ENCODE assay signal across 28 cellular contexts in genomic region chr6:121732641-121733040, GRCh38.
"Had no signal": no experiment of that assay in that cellular context is flagged by ENCODE, and none has a peak within 500 bp of the region (broad histone marks: within the 10 kb centered on the region; RNA-seq: fewer than 3 reads in every experiment).

No MANE protein-coding gene starts in this region.

- H3K79me2 ChIP-seq: parathyroid adenoma had no signal

- H3K27me3 Mint-ChIP-seq: activated naive CD8-positive, alpha-beta T cell treated with anti-CD3 and anti-CD28 coated beads, Interleukin-2, amount 10 ng/mL, durations not matched to agents 7 days and 5 days; central memory CD8-positive, alpha-beta T cell; stimulated activated memory B cell treated with anti-CD40 and anti-IgM and Interleukin-4, amounts not matched to agents 10 μg/mL and 1 μg/mL and 100 μg/mL, for 72 hours had no signal

- H3K4me3 ChIP-seq: colonic mucosa, gastroesophageal sphincter, mucosa of descending colon, SJCRH30, skin epidermis, thoracic aorta, upper lobe of left lung had no signal

- H3K9me3 ChIP-seq: colonic mucosa, SJCRH30, thoracic aorta had no signal

- ATAC-seq: activated T-cell treated with anti-CD3 and anti-CD28 coated beads, Interleukin-2, amount 50 U/mL, for 4 hours; gastroesophageal sphincter; left colon; mucosa of descending colon; right cardiac atrium; stimulated activated memory B cell treated with anti-CD40 and anti-IgM and Interleukin-4, amounts not matched to agents 10 μg/mL and 1 μg/mL and 100 μg/mL, for 72 hours; WTC11 had no signal

- H3K27ac Mint-ChIP-seq: activated naive CD8-positive, alpha-beta T cell treated with anti-CD3 and anti-CD28 coated beads, Interleukin-2, amount 10 ng/mL, durations not matched to agents 7 days and 5 days; activated T-helper 2 cell treated with anti-CD3 and anti-CD28 coated beads, Interferon-gamma antibody, Interleukin-2, Interleukin-4, amounts not matched to agents 10 μg/mL and 5 μg/mL and 100 μg/mL, durations not matched to agents 14 hours and 24 hours and 36 hours; endodermal cell; stimulated activated memory B cell treated with anti-CD40 and anti-IgM and Interleukin-4, amounts not matched to agents 10 μg/mL and 1 μg/mL and 100 μg/mL, for 72 hours; WTC11 had no signal

- H3K36me3 ChIP-seq: colonic mucosa, gastroesophageal sphincter, SJCRH30, thoracic aorta, upper lobe of left lung had no signal

- H3K9ac ChIP-seq: parathyroid adenoma had no signal

- DNase-seq: activated CD4-positive, alpha-beta T cell treated with anti-CD3 and anti-CD28 coated beads, Interleukin-2, amount 50 U/mL, for 4 hours; activated CD8-positive, alpha-beta memory T cell treated with anti-CD3 and anti-CD28 coated beads, Interleukin-2, amount 50 U/mL, for 48 hours; activated naive CD4-positive, alpha-beta T cell treated with Interleukin-2 at 50 U/mL for 16 hours; activated naive CD8-positive, alpha-beta T cell treated with anti-CD3 and anti-CD28 coated beads, Interleukin-2, amount 10 ng/mL, durations not matched to agents 7 days and 5 days; activated T-cell treated with anti-CD3 and anti-CD28 coated beads, Interleukin-2, amount 50 U/mL, for 4 hours; amygdala; colonic mucosa; endodermal cell; head of caudate nucleus; islet precursor cell; left colon; mesendoderm; mucosa of descending colon; nephron progenitor cell; right cardiac atrium; SJCRH30; stimulated activated CD4-positive, alpha-beta T cell treated with anti-CD3 and anti-CD28 coated beads, Interleukin-2, amount 100 ng/mL, for 24 hours; T-helper 1 cell; upper lobe of left lung had no signal

- H3K36me3 Mint-ChIP-seq: activated naive CD8-positive, alpha-beta T cell treated with anti-CD3 and anti-CD28 coated beads, Interleukin-2, amount 10 ng/mL, durations not matched to agents 7 days and 5 days; stimulated activated memory B cell treated with anti-CD40 and anti-IgM and Interleukin-4, amounts not matched to agents 10 μg/mL and 1 μg/mL and 100 μg/mL, for 72 hours had no signal

- H3K4me3 Mint-ChIP-seq: activated naive CD8-positive, alpha-beta T cell treated with anti-CD3 and anti-CD28 coated beads, Interleukin-2, amount 10 ng/mL, durations not matched to agents 7 days and 5 days; activated T-cell treated with anti-CD3 and anti-CD28 coated beads, Interleukin-2, amount 50 U/mL, for 4 hours; central memory CD8-positive, alpha-beta T cell; endodermal cell; nephron progenitor cell; stimulated activated memory B cell treated with anti-CD40 and anti-IgM and Interleukin-4, amounts not matched to agents 10 μg/mL and 1 μg/mL and 100 μg/mL, for 72 hours; WTC11 had no signal

- H3K4me1 Mint-ChIP-seq: activated naive CD8-positive, alpha-beta T cell treated with anti-CD3 and anti-CD28 coated beads, Interleukin-2, amount 10 ng/mL, durations not matched to agents 7 days and 5 days; central memory CD8-positive, alpha-beta T cell; endodermal cell; stimulated activated memory B cell treated with anti-CD40 and anti-IgM and Interleukin-4, amounts not matched to agents 10 μg/mL and 1 μg/mL and 100 μg/mL, for 72 hours had no signal

- H3K4me1 ChIP-seq: colonic mucosa, parathyroid adenoma, SJCRH30, upper lobe of left lung had no signal

- H3K27ac ChIP-seq: colonic mucosa, epithelial cell of prostate, parathyroid adenoma, SJCRH30, upper lobe of left lung had no signal

- H3K27me3 ChIP-seq: colonic mucosa, gastroesophageal sphincter, SJCRH30, upper lobe of left lung had no signal
